29 cellular contexts compared by ENCODE assay signal in genomic region chr6:124495316-124496176, GRCh38.
DNase-seq lines count a peak whose midpoint lies in the region; ATAC-seq, FAIRE-seq and TF ChIP-seq lines count a peak whose summit lies in the region.
"Had no signal": no experiment of that assay in that cellular context is flagged by ENCODE, and none has a peak within 500 bp of the region (broad histone marks: within the 10 kb centered on the region; RNA-seq: fewer than 3 reads in every experiment).

No MANE protein-coding gene starts in this region.

- intact Hi-C loops in A673 (cut with micrococcal nuclease; ENCODE audit: unreplicated experiment) (no loop called here), PC-9 (cut with micrococcal nuclease; ENCODE audit: unreplicated experiment) (no loop called here), heart right ventricle (cut with DNase I) (no loop called here)

- H3K9me3 ChIP-seq in A673 (ENCODE audit: low read depth, low read length, poor library complexity, severe bottlenecking) (no peaks in the 10 kb centered on the region), neural cell (ENCODE audit: low read length) (no peaks in the 10 kb centered on the region), PC-9 (ENCODE audit: insufficient read depth, low read depth) (no peaks in the 10 kb centered on the region), heart right ventricle (no peaks in the 10 kb centered on the region)

- H3K79me2 ChIP-seq in neural cell (replicated peaks; ENCODE audit: insufficient read depth, low read length) (no peaks in the 10 kb centered on the region), PC-9 (ENCODE audit: low read depth) (no peaks in the 10 kb centered on the region)

- no peaks in the 10 kb centered on the region for H3K27me3 Mint-ChIP-seq in HFFc6 (ENCODE audit: insufficient read depth)

- no TSS peak for BruUV-seq in A673 (replicated peaks; lab: Mats Ljungman, UMichigan)
- BruUV-seq in PC-9 (replicated peaks; lab: Mats Ljungman, UMichigan) = no TSS peak

- H3F3A ChIP-seq in neural cell (ENCODE audit: insufficient read depth, low read length, poor library complexity, severe bottlenecking) (no peaks in the 10 kb centered on the region), PC-9 (ENCODE audit: insufficient read depth, low read depth) (no peaks in the 10 kb centered on the region)

- TF ChIP-seq EP300 in neural cell (conservative IDR thresholded peaks at IDR 0.05; ENCODE audit: poor library complexity, severe bottlenecking) = peak; percentile 84

- ATAC-seq in GM21619 (IDR thresholded peaks at IDR 0.05; ENCODE audit: unreplicated experiment) (no peak), heart right ventricle (no peak)
- ATAC-seq: CD8-positive, alpha-beta T cell; HepG2; K562 had no signal

- peak; percentile 43 for DNase-seq in A673 (ENCODE audit: low spot score)
- peak; percentile 22 for DNase-seq in NCI-H69 (lab: John Stamatoyannopoulos, UW)
- DNase-seq in bronchial epithelial cell (ENCODE audit: low read depth) = no peak
- no peak for DNase-seq in HFFc6
- no peak for DNase-seq in PC-9
- DNase-seq in heart right ventricle = no peak
- DNase-seq: AML-193; C1 segment of cervical spinal cord; Calu3; CD8-positive, alpha-beta T cell; DMS153; GDM1; MM.1S; NCI-H1092; NCI-H1436; NCI-H187 treated with DMSO at 0.1 percent for 48 hours; NCI-H2107; NCI-H524; NCI-H82; Right ventricle myocardium superior; SW 1271 had no signal

- H3K9ac ChIP-seq in neural cell (ENCODE audit: low read length) = no peak overlapping the region

- H4K20me1 ChIP-seq in neural cell (ENCODE audit: insufficient read depth) (no peaks in the 10 kb centered on the region), PC-9 (ENCODE audit: insufficient read depth) (no peaks in the 10 kb centered on the region)

- peaks cover 5% of the 10 kb centered on the region for H3K9me3 Mint-ChIP-seq in HFFc6

- H3K9me2 ChIP-seq in neural cell (ENCODE audit: insufficient read depth, low read length) (no peaks in the 10 kb centered on the region), PC-9 (ENCODE audit: insufficient read depth) (no peaks in the 10 kb centered on the region)

- no peak for TF ChIP-seq RAD21 in neural cell (conservative IDR thresholded peaks at IDR 0.05)

- H3K36me3 ChIP-seq in A673 (ENCODE audit: insufficient read depth, low read length, poor library complexity, severe bottlenecking) = no peaks in the 10 kb centered on the region
- H3K36me3 ChIP-seq in bronchial epithelial cell (ENCODE audit: control insufficient read depth, insufficient read depth, low read length) = no peaks in the 10 kb centered on the region
- no peaks in the 10 kb centered on the region for H3K36me3 ChIP-seq in neural cell (ENCODE audit: insufficient read depth, low read length)
- no peaks in the 10 kb centered on the region for H3K36me3 ChIP-seq in PC-9 (ENCODE audit: low read depth)
- no peaks in the 10 kb centered on the region for H3K36me3 ChIP-seq in heart right ventricle

- peak; percentile 83 for FAIRE-seq in bronchial epithelial cell (lab: Jason Lieb, UNC)
- FAIRE-seq: GM18507, H1, HepG2, K562 had no signal

- H3K27ac ChIP-seq in A673 (ENCODE audit: low read depth, low read length, poor library complexity, severe bottlenecking) (no peak overlapping the region), neural cell (ENCODE audit: low read length) (no peak overlapping the region), PC-9 (no peak overlapping the region), heart right ventricle (no peak overlapping the region)
- H3K27ac ChIP-seq: 22Rv1, HL-60 had no signal

- H3K4me1 ChIP-seq in A673 (ENCODE audit: insufficient read depth, low read length, poor library complexity, severe bottlenecking) (peaks cover 18% of the 10 kb centered on the region), PC-9 (replicated peaks; ENCODE audit: insufficient read depth) (no peaks in the 10 kb centered on the region), heart right ventricle (no peaks in the 10 kb centered on the region)

- TF ChIP-seq CTCF in A673 (conservative IDR thresholded peaks at IDR 0.05; ENCODE audit: low read depth, low read length) = no peak
- no peak for TF ChIP-seq CTCF in bronchial epithelial cell (IDR thresholded peaks at IDR 0.05; ENCODE audit: insufficient read depth, low read length, severe bottlenecking)
- TF ChIP-seq CTCF in neural cell (IDR thresholded peaks at IDR 0.05; ENCODE audit: poor library complexity, severe bottlenecking) = no peak
- no peak for TF ChIP-seq CTCF in HFFc6 (IDR thresholded peaks at IDR 0.05)
- no peak for TF ChIP-seq CTCF in PC-9 (conservative IDR thresholded peaks at IDR 0.05)
- no peak for TF ChIP-seq CTCF in heart right ventricle (IDR thresholded peaks at IDR 0.05)

- H3K4me3 ChIP-seq in A673 (ENCODE audit: low read depth, low read length, poor library complexity, severe bottlenecking) (no peak overlapping the region), bronchial epithelial cell (ENCODE audit: low read depth, low read length) (no peak overlapping the region), neural cell (ENCODE audit: low read length) (no peak overlapping the region), PC-9 (no peak overlapping the region), heart right ventricle (no peak overlapping the region)
- H3K4me3 ChIP-seq: K562 had no signal

- H3K36me3 Mint-ChIP-seq in HFFc6 (ENCODE audit: low read depth) = no peaks in the 10 kb centered on the region
- H3K36me3 Mint-ChIP-seq: CD8-positive, alpha-beta T cell had no signal

- WGBS in heart right ventricle, 2 donors = 69 to 73% methylated on average over 4 of the region's 4 CpGs

- H3K27me3 ChIP-seq in A673 (replicated peaks; ENCODE audit: insufficient read depth, low read depth, low read length, poor library complexity) (no peaks in the 10 kb centered on the region), bronchial epithelial cell (ENCODE audit: control insufficient read depth, insufficient read depth, low read length) (no peaks in the 10 kb centered on the region), neural cell (ENCODE audit: insufficient read depth, low read depth, low read length) (no peaks in the 10 kb centered on the region), PC-9 (ENCODE audit: insufficient read depth, low read depth) (no peaks in the 10 kb centered on the region), heart right ventricle (no peaks in the 10 kb centered on the region)

- H3K4me2 ChIP-seq in neural cell (ENCODE audit: low read length) (no peak overlapping the region), PC-9 (no peak overlapping the region)

- no peak overlapping the region for H3K27ac Mint-ChIP-seq in HFFc6
- H3K27ac Mint-ChIP-seq: CD8-positive, alpha-beta T cell had no signal

- CTCF ChIA-PET in A673 (lab: Charles Lee) = no interaction called here
- CTCF ChIA-PET in PC-9 (lab: Charles Lee) = no interaction called here

- POLR2A ChIA-PET in A673 (lab: Charles Lee; ENCODE audit: low non-redundant PET) (no interaction called here), PC-9 (lab: Charles Lee; ENCODE audit: unreplicated experiment) (interaction anchor here (0.6 kb wide), 1 partner anchor 20 kb away, joined by 3 read pairs; no protein-coding TSS in a partner anchor)

- H3K4me3 Mint-ChIP-seq in HFFc6 = no peak overlapping the region
- H3K4me3 Mint-ChIP-seq: CD8-positive, alpha-beta T cell had no signal

- H2AFZ ChIP-seq in neural cell (ENCODE audit: low read depth, low read length) (no peak overlapping the region), PC-9 (no peak overlapping the region)

- no peaks in the 10 kb centered on the region for H3K4me1 Mint-ChIP-seq in HFFc6 (ENCODE audit: low read depth)

TF ChIP-seq in neural cell, 6 proteins besides CTCF, POLR2A, EP300 and RAD21:
- TF ChIP-seq SMC3 (conservative IDR thresholded peaks at IDR 0.05; ENCODE audit: poor library complexity) (no peak), EZH2 (IDR thresholded peaks at IDR 0.05; ENCODE audit: borderline replicate concordance, insufficient read depth, low read length, poor library complexity, severe bottlenecking) (no peak), POLR2AphosphoS5 (IDR thresholded peaks at IDR 0.05) (peak; percentile 58), TAF1 (IDR thresholded peaks at IDR 0.05; ENCODE audit: low read depth) (no peak)

Comparison
In these comparisons a context has a peak if more than half of its experiments do, and no peak if none do; other contexts are left out.
1. DNase-seq: peak in A673 (single experiment) and NCI-H69 (single experiment); none in bronchial epithelial cell (single experiment), HFFc6 (single experiment), PC-9 (0 of 2) and heart right ventricle (0 of 2).